In the genomic region with DNA sequence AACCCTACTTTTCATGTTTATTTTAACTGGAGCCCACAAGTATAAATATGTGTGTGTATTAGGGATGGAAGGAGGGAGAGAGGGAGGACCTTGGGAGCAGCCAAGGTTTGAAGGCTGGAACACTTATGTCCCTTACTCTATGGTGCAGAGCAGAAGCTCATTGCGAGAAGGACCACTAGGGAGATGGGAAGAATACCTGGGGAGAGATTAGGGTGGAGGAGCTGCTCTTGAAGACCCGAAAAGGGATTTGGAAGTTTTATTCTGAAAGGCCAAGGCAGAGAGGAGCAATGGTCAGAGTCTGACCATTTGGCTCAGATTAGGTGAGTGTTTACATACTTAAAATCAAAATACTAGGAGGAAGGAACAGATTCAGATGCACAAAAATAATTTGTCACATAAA, we compare ENCODE assay signal across 21 cellular contexts. TPM values are rescaled to one million over a fixed set of nuclear protein-coding genes. Genes with fewer than 3 reads are reported as not detected.
DNase-seq lines count a peak whose midpoint lies in the region; ATAC-seq lines count a peak whose summit lies in the region.
"Had no signal": no experiment of that assay in that cellular context is flagged by ENCODE, and none has a peak within 500 bp of the region (broad histone marks: within the 10 kb centered on the region; RNA-seq: fewer than 3 reads in every experiment).

No MANE protein-coding gene starts in this region.

- peaks cover 59 to 82% of the 10 kb centered on the region in 2 donors for H3K36me3 Mint-ChIP-seq in activated T-cell treated with anti-CD3 and anti-CD28 coated beads, Interleukin-2, amount 50 U/mL, for 72 hours (ENCODE audit: insufficient read depth in 2 of 2)
- H3K36me3 Mint-ChIP-seq in activated CD4-positive, alpha-beta memory T cell treated with anti-CD3 and anti-CD28 coated beads for 36 hours: peaks cover 97% of the 10 kb centered on the region

- H3K27ac Mint-ChIP-seq in activated T-cell treated with anti-CD3 and anti-CD28 coated beads, Interleukin-2, amount 50 U/mL, for 72 hours: peak overlapping the region; percentile 99
- H3K27ac Mint-ChIP-seq in activated CD4-positive, alpha-beta memory T cell treated with anti-CD3 and anti-CD28 coated beads for 36 hours: peak overlapping the region; percentile 99
- H3K27ac Mint-ChIP-seq in stimulated activated naive CD8-positive, alpha-beta T cell treated with anti-CD3 and anti-CD28 coated beads, Interleukin-15, amount 100 ng/mL, for 72 hours: peak overlapping the region; percentile 99

- H3K4me1 Mint-ChIP-seq in activated T-cell treated with anti-CD3 and anti-CD28 coated beads, Interleukin-2, amount 50 U/mL, for 72 hours (ENCODE audit: low read depth): peaks cover 72% of the 10 kb centered on the region
- H3K4me1 Mint-ChIP-seq in activated CD4-positive, alpha-beta memory T cell treated with anti-CD3 and anti-CD28 coated beads for 36 hours (ENCODE audit: low read depth): peaks cover 72% of the 10 kb centered on the region
- peaks cover 70% of the 10 kb centered on the region for H3K4me1 Mint-ChIP-seq in stimulated activated naive CD8-positive, alpha-beta T cell treated with anti-CD3 and anti-CD28 coated beads, Interleukin-15, amount 100 ng/mL, for 72 hours

- H3K27me3 ChIP-seq in effector memory CD4-positive, alpha-beta T cell (replicated peaks; ENCODE audit: control insufficient read depth, insufficient read depth, low read length, poor library complexity, severe bottlenecking): no peaks in the 10 kb centered on the region
- H3K27me3 ChIP-seq: esophagus squamous epithelium, SJSA1, testis had no signal

- CTCF ChIA-PET in activated CD4-positive, alpha-beta memory T cell treated with anti-CD3 and anti-CD28 coated beads for 36 hours (lab: Charles Lee): interaction anchor here (1.5 to 10.8 kb wide), 6 partner anchors 7 to 119 kb away, joined by 5 to 181 read pairs (median 52); partner anchors contain the start of gene CD2

- H3K4me3 Mint-ChIP-seq in activated T-cell treated with anti-CD3 and anti-CD28 coated beads, Interleukin-2, amount 50 U/mL, for 72 hours: peak overlapping the region; percentile 98 to 99
- H3K4me3 Mint-ChIP-seq in activated CD4-positive, alpha-beta memory T cell treated with anti-CD3 and anti-CD28 coated beads for 36 hours: peak overlapping the region; percentile 99
- peak overlapping the region; percentile 82 to 94 for H3K4me3 Mint-ChIP-seq in stimulated activated naive CD8-positive, alpha-beta T cell treated with anti-CD3 and anti-CD28 coated beads, Interleukin-15, amount 100 ng/mL, for 72 hours
- H3K4me3 Mint-ChIP-seq: CD14-positive monocyte had no signal

- no peaks in the 10 kb centered on the region for H3K9me3 ChIP-seq in effector memory CD4-positive, alpha-beta T cell (ENCODE audit: control insufficient read depth, low read length)
- H3K9me3 ChIP-seq: esophagus squamous epithelium, SJSA1, testis had no signal

- H3K9me3 Mint-ChIP-seq in activated T-cell treated with anti-CD3 and anti-CD28 coated beads, Interleukin-2, amount 50 U/mL, for 72 hours: no peaks in the 10 kb centered on the region
- H3K9me3 Mint-ChIP-seq in activated CD4-positive, alpha-beta memory T cell treated with anti-CD3 and anti-CD28 coated beads for 36 hours: no peaks in the 10 kb centered on the region
- no peaks in the 10 kb centered on the region for H3K9me3 Mint-ChIP-seq in stimulated activated naive CD8-positive, alpha-beta T cell treated with anti-CD3 and anti-CD28 coated beads, Interleukin-15, amount 100 ng/mL, for 72 hours

- H3K36me3 ChIP-seq in effector memory CD4-positive, alpha-beta T cell (ENCODE audit: control insufficient read depth, insufficient read depth, low read length): peaks cover 47% of the 10 kb centered on the region
- H3K36me3 ChIP-seq: esophagus squamous epithelium, SJSA1 had no signal

- DNase-seq in activated T-cell treated with anti-CD3 and anti-CD28 coated beads, Interleukin-2, amount 50 U/mL, for 72 hours: no peak
- DNase-seq in activated T-cell treated with anti-CD3 and anti-CD28 coated beads, Interleukin-2, amount 50 U/mL, for 48 hours: no peak
- DNase-seq in activated CD4-positive, alpha-beta memory T cell treated with anti-CD3 and anti-CD28 coated beads for 36 hours: no peak
- DNase-seq in effector memory CD4-positive, alpha-beta T cell: no peak
- DNase-seq in stimulated activated naive CD8-positive, alpha-beta T cell treated with anti-CD3 and anti-CD28 coated beads, Interleukin-15, amount 100 ng/mL, for 72 hours: no peak
- DNase-seq in AML-193 (lab: John Stamatoyannopoulos, UW): no peak
- DNase-seq in GF-D8 (lab: John Stamatoyannopoulos, UW): no peak
- DNase-seq: amygdala; central memory CD4-positive, alpha-beta T cell; effector CD4-positive, alpha-beta T cell; esophagus squamous epithelium; left colon; NCI-H1694; NCI-H2227 treated with DMSO at 0.1 percent for 48 hours; T1000; testis had no signal

- H3K4me3 ChIP-seq in effector memory CD4-positive, alpha-beta T cell (ENCODE audit: insufficient read depth, low read depth, low read length, poor library complexity, severe bottlenecking): peak overlapping the region; percentile 6
- H3K4me3 ChIP-seq: esophagus squamous epithelium, SJSA1, testis had no signal

- ATAC-seq in activated T-cell treated with anti-CD3 and anti-CD28 coated beads, Interleukin-2, amount 50 U/mL, for 72 hours (replicated peaks in 1 of 2): no peak
- ATAC-seq in stimulated activated naive CD8-positive, alpha-beta T cell treated with anti-CD3 and anti-CD28 coated beads, Interleukin-15, amount 100 ng/mL, for 72 hours: no peak
- no peak for ATAC-seq in GM21717 (IDR thresholded peaks at IDR 0.05; ENCODE audit: unreplicated experiment)
- ATAC-seq: left colon had no signal

- H3K27ac ChIP-seq in effector memory CD4-positive, alpha-beta T cell (ENCODE audit: insufficient read depth, low read length, poor library complexity, severe bottlenecking): peak overlapping the region; percentile 87
- H3K27ac ChIP-seq: SJSA1, testis had no signal

- intact Hi-C loops in activated CD4-positive, alpha-beta memory T cell treated with anti-CD3 and anti-CD28 coated beads for 36 hours (cut with micrococcal nuclease): loop anchor here (5.0 to 10.0 kb wide), 3 partner anchors 120 to 900 kb away; partner anchors contain the start of gene MAN1A2

- no peaks in the 10 kb centered on the region for H3K27me3 Mint-ChIP-seq in activated T-cell treated with anti-CD3 and anti-CD28 coated beads, Interleukin-2, amount 50 U/mL, for 72 hours (ENCODE audit: low read depth)
- peaks cover 3% of the 10 kb centered on the region for H3K27me3 Mint-ChIP-seq in activated CD4-positive, alpha-beta memory T cell treated with anti-CD3 and anti-CD28 coated beads for 36 hours
- H3K27me3 Mint-ChIP-seq in stimulated activated naive CD8-positive, alpha-beta T cell treated with anti-CD3 and anti-CD28 coated beads, Interleukin-15, amount 100 ng/mL, for 72 hours: no peaks in the 10 kb centered on the region

- peaks cover 75% of the 10 kb centered on the region for H3K4me1 ChIP-seq in effector memory CD4-positive, alpha-beta T cell (ENCODE audit: control insufficient read depth, insufficient read depth, low read length, poor library complexity, severe bottlenecking)
- H3K4me1 ChIP-seq: SJSA1, testis had no signal

- POLR2A ChIA-PET in activated CD4-positive, alpha-beta memory T cell treated with anti-CD3 and anti-CD28 coated beads for 36 hours (lab: Charles Lee): interaction anchor here (2.9 to 19.5 kb wide), 8 partner anchors 5 to 296 kb away, joined by 14 to 1099 read pairs (median 430); partner anchors contain the start of genes CD2 and TTF2

RNA-seq across cellular contexts. Expression of gene CD2, which starts 8.1 kb away (rescaled TPM):
- total RNA-seq in activated T-cell treated with anti-CD3 and anti-CD28 coated beads, Interleukin-2, amount 50 U/mL, for 72 hours: 100 to 1,000 TPM; 232 to 298 TPM
- total RNA-seq in activated CD4-positive, alpha-beta memory T cell treated with anti-CD3 and anti-CD28 coated beads for 36 hours: 100 to 1,000 TPM; 335 to 355 TPM
- total RNA-seq: HepG2, MCF 10A, SJSA1 had no signal
